15 cellular contexts compared by ENCODE assay signal in genomic region chr2:162838141-162838500, GRCh38. TPM values are rescaled to one million over a fixed set of nuclear protein-coding genes. Genes with fewer than 3 reads are reported as not detected.
DNase-seq lines count a peak whose midpoint lies in the region; ATAC-seq and TF ChIP-seq lines count a peak whose summit lies in the region.
"Had no signal": no experiment of that assay in that cellular context is flagged by ENCODE, and none has a peak within 500 bp of the region (broad histone marks: within the 10 kb centered on the region; RNA-seq: fewer than 3 reads in every experiment).

No MANE protein-coding gene starts in this region.

- peak overlapping the region; percentile 94 for H3K4me3 Mint-ChIP-seq in endothelial cell (ENCODE audit: unreplicated experiment)
- H3K4me3 Mint-ChIP-seq: activated CD8-positive, alpha-beta T cell treated with anti-CD3 and anti-CD28 coated beads, Interleukin-2, amount 10 ng/mL, durations not matched to agents 7 days and 5 days; activated naive CD4-positive, alpha-beta T cell treated with anti-CD3 and anti-CD28 coated beads, Interleukin-2, amount 10 ng/mL, durations not matched to agents 7 days and 5 days had no signal

- H3K4me3 ChIP-seq in left ventricle myocardium inferior, result peak overlapping the region; percentile 15
- no peak overlapping the region for H3K4me3 ChIP-seq in ascending aorta

- no peak overlapping the region for H3K27ac Mint-ChIP-seq in endothelial cell (ENCODE audit: unreplicated experiment)
- H3K27ac Mint-ChIP-seq: activated CD8-positive, alpha-beta T cell treated with anti-CD3 and anti-CD28 coated beads, Interleukin-2, amount 10 ng/mL, durations not matched to agents 7 days and 5 days; activated naive CD4-positive, alpha-beta T cell treated with anti-CD3 and anti-CD28 coated beads, Interleukin-2, amount 10 ng/mL, durations not matched to agents 7 days and 5 days had no signal

- intact Hi-C loops in left ventricle myocardium inferior (cut with micrococcal nuclease), result no loop called here
- intact Hi-C loops in Right ventricle myocardium inferior (cut with DNase I), result no loop called here
- intact Hi-C loops in ascending aorta (cut with DNase I), result no loop called here

- H3K9me3 Mint-ChIP-seq in endothelial cell (ENCODE audit: unreplicated experiment), result no peaks in the 10 kb centered on the region

- H3K4me1 ChIP-seq in left ventricle myocardium inferior (peaks cover 4% of the 10 kb centered on the region), ascending aorta (no peaks in the 10 kb centered on the region)

- no peak for ATAC-seq in Right ventricle myocardium inferior
- ATAC-seq: activated CD8-positive, alpha-beta T cell treated with anti-CD3 and anti-CD28 coated beads, Interleukin-2, amount 10 ng/mL, durations not matched to agents 7 days and 5 days had no signal

- H3K27ac ChIP-seq in left ventricle myocardium inferior (replicated peaks) (no peak overlapping the region), ascending aorta (no peak overlapping the region)
- H3K27ac ChIP-seq: tibial nerve had no signal

- H3K36me3 ChIP-seq in left ventricle myocardium inferior, result no peaks in the 10 kb centered on the region
- H3K36me3 ChIP-seq in ascending aorta, result no peaks in the 10 kb centered on the region
- H3K36me3 ChIP-seq: tibial nerve had no signal

- no peaks in the 10 kb centered on the region for H3K36me3 Mint-ChIP-seq in endothelial cell (ENCODE audit: low read depth, unreplicated experiment)
- H3K36me3 Mint-ChIP-seq: activated naive CD4-positive, alpha-beta T cell treated with anti-CD3 and anti-CD28 coated beads, Interleukin-2, amount 10 ng/mL, durations not matched to agents 7 days and 5 days had no signal

- DNase-seq in left ventricle myocardium inferior (no peak), Right ventricle myocardium inferior (ENCODE audit: missing footprints) (no peak), NCI-H526 treated with DMSO at 0.1 percent for 48 hours (lab: John Stamatoyannopoulos, UW) (peak; percentile 83), endothelial cell (ENCODE audit: low spot score) (no peak), superior temporal gyrus (ENCODE audit: extremely low spot score) (peak; percentile 48), NK-92 (lab: John Stamatoyannopoulos, UW; ENCODE audit: unreplicated experiment) (no peak), ascending aorta (ENCODE audit: low spot score in 2 of 2) (no peak)
- DNase-seq in stimulated activated CD4-positive, alpha-beta T cell treated with anti-CD3 and anti-CD28 coated beads, Interleukin-12 subunit alpha, Interleukin-12 subunit beta, amount 100 ng/mL, for 4 hours, result no peak
- DNase-seq: activated CD8-positive, alpha-beta T cell treated with anti-CD3 and anti-CD28 coated beads, Interleukin-2, amount 10 ng/mL, durations not matched to agents 7 days and 5 days; activated naive CD4-positive, alpha-beta T cell treated with anti-CD3 and anti-CD28 coated beads, Interleukin-2, amount 10 ng/mL, durations not matched to agents 7 days and 5 days; GOT3; Kasumi-1; T-helper 2 cell had no signal

- peaks cover 16% of the 10 kb centered on the region for H3K4me1 Mint-ChIP-seq in endothelial cell (ENCODE audit: unreplicated experiment)
- H3K4me1 Mint-ChIP-seq: activated naive CD4-positive, alpha-beta T cell treated with anti-CD3 and anti-CD28 coated beads, Interleukin-2, amount 10 ng/mL, durations not matched to agents 7 days and 5 days had no signal

- peaks cover 1% of the 10 kb centered on the region for H3K27me3 Mint-ChIP-seq in endothelial cell (ENCODE audit: unreplicated experiment)

- TF ChIP-seq CTCF in left ventricle myocardium inferior (IDR thresholded peaks at IDR 0.05; ENCODE audit: borderline replicate concordance) (no peak), endothelial cell (IDR thresholded peaks at IDR 0.05; ENCODE audit: unreplicated experiment) (no peak), ascending aorta (IDR thresholded peaks at IDR 0.05) (no peak)

- H3K27me3 ChIP-seq in left ventricle myocardium inferior (ENCODE audit: low read depth) (peaks cover 45% of the 10 kb centered on the region), ascending aorta (no peaks in the 10 kb centered on the region)

- no peaks in the 10 kb centered on the region for H3K9me3 ChIP-seq in left ventricle myocardium inferior (replicated peaks)
- H3K9me3 ChIP-seq in ascending aorta, result no peaks in the 10 kb centered on the region
- H3K9me3 ChIP-seq: tibial nerve had no signal

RNA-seq across cellular contexts. Expression of gene KCNH7, which starts 0.4 kb away (rescaled TPM):
- total RNA-seq in left ventricle myocardium inferior (0.11 TPM), Right ventricle myocardium inferior (not detected), endothelial cell (ENCODE audit: unreplicated experiment) (6.8 TPM), ascending aorta (not detected)
- total RNA-seq: activated CD8-positive, alpha-beta T cell treated with anti-CD3 and anti-CD28 coated beads, Interleukin-2, amount 10 ng/mL, durations not matched to agents 7 days and 5 days; OCI-LY7; tibial nerve had no signal

Comparison
In these comparisons a context has a peak if more than half of its experiments do, and no peak if none do; other contexts are left out.
1. DNase-seq: peak in NCI-H526 treated with DMSO at 0.1 percent for 48 hours (single experiment) and superior temporal gyrus (single experiment); none in left ventricle myocardium inferior (single experiment), Right ventricle myocardium inferior (single experiment), endothelial cell (single experiment), NK-92 (single experiment), ascending aorta (0 of 2) and stimulated activated CD4-positive, alpha-beta T cell treated with anti-CD3 and anti-CD28 coated beads, Interleukin-12 subunit alpha, Interleukin-12 subunit beta, amount 100 ng/mL, for 4 hours (single experiment).